1 cellular context compared by ENCODE assay signal in the genomic region with DNA sequence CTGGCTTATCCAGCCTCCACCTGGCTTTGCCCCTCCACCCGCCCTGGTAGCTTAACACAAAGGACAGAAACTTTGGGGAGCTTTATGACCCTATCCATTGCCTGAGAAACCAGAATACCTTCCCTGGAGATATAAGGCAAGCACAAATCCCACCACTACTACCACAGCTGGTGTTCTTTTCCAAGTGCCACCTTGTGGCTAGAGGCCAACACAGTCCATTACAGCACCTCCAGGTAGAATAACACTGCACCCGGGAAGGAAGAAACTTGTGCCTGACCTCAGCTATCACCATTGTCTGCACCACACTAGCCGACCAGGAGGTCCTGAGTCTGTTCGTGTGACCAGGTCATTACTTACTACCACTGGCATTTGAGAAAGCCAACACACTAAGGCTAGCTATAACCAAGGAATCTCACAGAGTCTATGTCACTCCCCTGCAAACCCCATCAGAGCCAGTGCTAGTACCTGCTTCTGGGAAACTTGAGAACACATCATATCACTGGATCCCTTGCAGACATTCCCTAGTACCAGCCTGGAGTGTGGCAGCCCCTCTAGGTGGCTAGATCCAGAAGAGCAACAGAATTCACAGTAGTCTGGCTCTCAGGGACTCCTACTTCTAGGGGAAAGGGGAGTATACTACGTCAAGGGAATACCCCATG.
TF ChIP-seq lines count a peak whose summit lies in the region.

No MANE protein-coding gene starts in this region.

TF ChIP-seq in HepG2, 621 proteins besides CTCF, POLR2A, EP300 and RAD21 (continued from another document):
- TF ChIP-seq, protein P1, sequence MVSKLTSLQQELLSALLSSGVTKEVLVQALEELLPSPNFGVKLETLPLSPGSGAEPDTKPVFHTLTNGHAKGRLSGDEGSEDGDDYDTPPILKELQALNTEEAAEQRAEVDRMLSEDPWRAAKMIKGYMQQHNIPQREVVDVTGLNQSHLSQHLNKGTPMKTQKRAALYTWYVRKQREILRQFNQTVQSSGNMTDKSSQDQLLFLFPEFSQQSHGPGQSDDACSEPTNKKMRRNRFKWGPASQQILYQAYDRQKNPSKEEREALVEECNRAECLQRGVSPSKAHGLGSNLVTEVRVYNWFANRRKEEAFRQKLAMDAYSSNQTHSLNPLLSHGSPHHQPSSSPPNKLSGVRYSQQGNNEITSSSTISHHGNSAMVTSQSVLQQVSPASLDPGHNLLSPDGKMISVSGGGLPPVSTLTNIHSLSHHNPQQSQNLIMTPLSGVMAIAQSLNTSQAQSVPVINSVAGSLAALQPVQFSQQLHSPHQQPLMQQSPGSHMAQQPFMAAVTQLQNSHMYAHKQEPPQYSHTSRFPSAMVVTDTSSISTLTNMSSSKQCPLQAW (CRISPR knock-in tag; IDR thresholded peaks at IDR 0.05), result peak; percentile 54; the same call in 1 of the 2 replicates
- TF ChIP-seq ZFP82 (CRISPR knock-in tag; IDR thresholded peaks at IDR 0.05; ENCODE audit: borderline replicate concordance) (no peak), STAG1 (CRISPR knock-in tag; IDR thresholded peaks at IDR 0.05) (peak; percentile 56)
